In genomic region chr5:113150821-113151220, GRCh38 we compare ENCODE assay signal across 21 cellular contexts.
"Had no signal": no experiment of that assay in that cellular context is flagged by ENCODE, and none has a peak within 500 bp of the region (broad histone marks: within the 10 kb centered on the region; RNA-seq: fewer than 3 reads in every experiment).

No MANE protein-coding gene starts in this region.

- H3K27me3 ChIP-seq: adrenal gland, colonic mucosa, dorsolateral prefrontal cortex, esophagus squamous epithelium, gastroesophageal sphincter, transverse colon had no signal

- H3K36me3 ChIP-seq: adrenal gland, colonic mucosa, gastroesophageal sphincter, transverse colon had no signal

- H3K4me3 ChIP-seq: adrenal gland, colonic mucosa, dorsolateral prefrontal cortex, esophagus squamous epithelium, gastroesophageal sphincter, transverse colon had no signal

- DNase-seq: activated CD4-positive, alpha-beta T cell treated with anti-CD3 and anti-CD28 coated beads for 1 hour; activated CD4-positive, alpha-beta T cell treated with anti-CD3 and anti-CD28 coated beads, Interleukin-2, amount 50 U/mL, for 1 hour; activated CD8-positive, alpha-beta T cell treated with anti-CD3 and anti-CD28 coated beads, Interleukin-2, amount 10 ng/mL, durations not matched to agents 7 days and 5 days; activated gamma-delta T cell treated with Interleukin-2 at 50 U/mL for 16 hours; activated T-cell treated with anti-CD3 and anti-CD28 coated beads, Interleukin-2, amount 50 U/mL, for 1 hour; colonic mucosa; dorsolateral prefrontal cortex; effector memory CD8-positive, alpha-beta T cell; esophagus squamous epithelium; head of caudate nucleus; left cardiac atrium; posterior cingulate gyrus; small intestine; stimulated activated CD4-positive, alpha-beta T cell treated with anti-CD3 and anti-CD28 coated beads, Interleukin-15, amount 100 ng/mL, for 24 hours; T-cell; transverse colon had no signal

- H3K4me1 ChIP-seq: adrenal gland, colonic mucosa, gastroesophageal sphincter, transverse colon had no signal

- H3K9me3 ChIP-seq: adrenal gland, colonic mucosa, esophagus squamous epithelium, gastroesophageal sphincter, transverse colon had no signal

- H3K27ac ChIP-seq: adrenal gland, colonic mucosa, gastroesophageal sphincter, transverse colon had no signal

- ATAC-seq: activated CD8-positive, alpha-beta T cell treated with anti-CD3 and anti-CD28 coated beads, Interleukin-2, amount 10 ng/mL, durations not matched to agents 7 days and 5 days; activated naive CD4-positive, alpha-beta T cell treated with anti-CD3 and anti-CD28 coated beads, Interleukin-2, amount 50 U/mL, for 72 hours; effector memory CD8-positive, alpha-beta T cell; gastroesophageal sphincter; left cardiac atrium; sciatic nerve; stimulated activated memory B cell treated with anti-CD40 and anti-IgM and Interleukin-4, amounts not matched to agents 10 μg/mL and 1 μg/mL and 100 μg/mL, for 72 hours; T-cell had no signal
